Comparison of ENCODE assay signal across 1 cellular context in genomic region chr12:84038241-84038640, GRCh38.
TF ChIP-seq lines count a peak whose summit lies in the region.

No MANE protein-coding gene starts in this region.

TF ChIP-seq in WTC11, 78 proteins besides CTCF, POLR2A, EP300 and RAD21 (continued from another document):
- TF ChIP-seq USF2 (CRISPR knock-in tag; IDR thresholded peaks at IDR 0.05) (no peak), USF1 (CRISPR knock-in tag; IDR thresholded peaks at IDR 0.05) (no peak), ZNF219 (CRISPR knock-in tag; IDR thresholded peaks at IDR 0.05; ENCODE audit: borderline replicate concordance) (no peak), FOXJ3 (CRISPR knock-in tag; IDR thresholded peaks at IDR 0.05; ENCODE audit: borderline replicate concordance) (no peak), PREB (CRISPR knock-in tag; IDR thresholded peaks at IDR 0.05; ENCODE audit: borderline replicate concordance) (no peak)
